ENCODE assay signal across 29 cellular contexts in genomic region chr6:16126881-16127280, GRCh38.
"Had no signal": no experiment of that assay in that cellular context is flagged by ENCODE, and none has a peak within 500 bp of the region (broad histone marks: within the 10 kb centered on the region; RNA-seq: fewer than 3 reads in every experiment).

No MANE protein-coding gene starts in this region.

- H3K36me3 Mint-ChIP-seq: activated naive CD8-positive, alpha-beta T cell; natural killer cell had no signal

- H3K4me2 ChIP-seq: smooth muscle cell had no signal

- H3K27me3 Mint-ChIP-seq: central memory CD8-positive, alpha-beta T cell had no signal

- H3K9me3 Mint-ChIP-seq: activated T-helper 2 cell treated with anti-CD3 and anti-CD28 coated beads, Interferon-gamma antibody, Interleukin-2, Interleukin-4, amounts not matched to agents 10 μg/mL and 5 μg/mL and 100 μg/mL, durations not matched to agents 14 hours and 24 hours and 36 hours; central memory CD8-positive, alpha-beta T cell; dendritic cell treated with granulocyte-macrophage colony-stimulating factor and Interleukin-4, amounts not matched to agents 40 ng/mL and 50 ng/mL, for 4 days; endodermal cell; natural killer cell; stimulated activated naive B cell treated with anti-CD40 and anti-IgM and Interleukin-4, amounts not matched to agents 10 μg/mL and 1 μg/mL and 100 μg/mL, for 72 hours had no signal

- H3K36me3 ChIP-seq: esophagus muscularis mucosa, left ventricle myocardium inferior, ovary, stomach, suprapubic skin, tibial artery had no signal

- H3K27ac Mint-ChIP-seq: activated CD8-positive, alpha-beta memory T cell treated with anti-CD3 and anti-CD28 coated beads, Interleukin-2, amount 10 ng/mL, durations not matched to agents 7 days and 5 days; activated CD8-positive, alpha-beta T cell treated with anti-CD3 and anti-CD28 coated beads, Interleukin-2, amount 10 ng/mL, durations not matched to agents 7 days and 5 days; activated naive CD8-positive, alpha-beta T cell; activated T-helper 2 cell treated with anti-CD3 and anti-CD28 coated beads, Interferon-gamma antibody, Interleukin-2, Interleukin-4, amounts not matched to agents 10 μg/mL and 5 μg/mL and 100 μg/mL, durations not matched to agents 14 hours and 24 hours and 36 hours; dendritic cell treated with granulocyte-macrophage colony-stimulating factor and Interleukin-4, amounts not matched to agents 40 ng/mL and 50 ng/mL, for 4 days; endodermal cell; stimulated activated naive B cell treated with anti-CD40 and anti-IgM and Interleukin-4, amounts not matched to agents 10 μg/mL and 1 μg/mL and 100 μg/mL, for 72 hours had no signal

- H3K4me3 Mint-ChIP-seq: dendritic cell treated with granulocyte-macrophage colony-stimulating factor and Interleukin-4, amounts not matched to agents 40 ng/mL and 50 ng/mL, for 4 days; endodermal cell had no signal

- H3K27me3 ChIP-seq: neutrophil, ovary, stomach, suprapubic skin, tibial artery had no signal

- H3K27ac ChIP-seq: esophagus muscularis mucosa, left ventricle myocardium inferior, neutrophil, ovary, stomach, suprapubic skin, tibial artery had no signal

- H3K4me3 ChIP-seq: esophagus muscularis mucosa, left ventricle myocardium inferior, lung, ovary, smooth muscle cell, stomach, suprapubic skin, tibial artery had no signal

- H3K9me3 ChIP-seq: esophagus muscularis mucosa, left ventricle myocardium inferior, neutrophil, ovary, stomach, suprapubic skin, tibial artery had no signal

- ATAC-seq: activated CD8-positive, alpha-beta memory T cell treated with anti-CD3 and anti-CD28 coated beads, Interleukin-2, amount 10 ng/mL, durations not matched to agents 7 days and 5 days; activated CD8-positive, alpha-beta T cell treated with anti-CD3 and anti-CD28 coated beads, Interleukin-2, amount 10 ng/mL, durations not matched to agents 7 days and 5 days; natural killer cell; sciatic nerve; stimulated activated naive B cell treated with anti-CD40 and anti-IgM and Interleukin-4, amounts not matched to agents 10 μg/mL and 1 μg/mL and 100 μg/mL, for 72 hours had no signal

- DNase-seq: activated CD4-positive, alpha-beta T cell treated with anti-CD3 and anti-CD28 coated beads for 1 hour; activated CD4-positive, alpha-beta T cell treated with anti-CD3 and anti-CD28 coated beads, Interleukin-2, amount 50 U/mL, for 1 hour; activated CD8-positive, alpha-beta memory T cell treated with anti-CD3 and anti-CD28 coated beads, Interleukin-2, amount 10 ng/mL, durations not matched to agents 7 days and 5 days; activated CD8-positive, alpha-beta T cell treated with anti-CD3 and anti-CD28 coated beads, Interleukin-2, amount 10 ng/mL, durations not matched to agents 7 days and 5 days; activated T-cell treated with anti-CD3 and anti-CD28 coated beads, Interleukin-2, amount 50 U/mL, for 48 hours; anterior cingulate cortex; endodermal cell; foreskin melanocyte; left ventricle myocardium inferior; mesendoderm; natural killer cell; ovary; retina; stimulated activated CD4-positive, alpha-beta T cell treated with anti-CD3 and anti-CD28 coated beads, Interleukin-15, amount 100 ng/mL, for 24 hours; stimulated activated CD4-positive, alpha-beta T cell treated with anti-CD3 and anti-CD28 coated beads, Interleukin-2, amount 100 ng/mL, for 24 hours; stimulated activated naive B cell treated with anti-CD40 and anti-IgM and Interleukin-4, amounts not matched to agents 10 μg/mL and 1 μg/mL and 100 μg/mL, for 72 hours; stomach; T-helper 2 cell; tibial artery had no signal
